10 cellular contexts compared by ENCODE assay signal in genomic region chr7:132145466-132145865, GRCh38.
DNase-seq lines count a peak whose midpoint lies in the region; ATAC-seq and TF ChIP-seq lines count a peak whose summit lies in the region.
"Had no signal": no experiment of that assay in that cellular context is flagged by ENCODE, and none has a peak within 500 bp of the region (broad histone marks: within the 10 kb centered on the region; RNA-seq: fewer than 3 reads in every experiment).

No MANE protein-coding gene starts in this region.

- H3K27me3 ChIP-seq in dorsolateral prefrontal cortex: peaks cover 0 to 9% (median 0%) of the 10 kb centered on the region in 45 donors

- H3K36me3 Mint-ChIP-seq in activated T-cell treated with anti-CD3 and anti-CD28 coated beads, Interleukin-2, amount 50 U/mL, for 4 hours (ENCODE audit: insufficient read depth): no peaks in the 10 kb centered on the region

- no peak for ATAC-seq in HG03097 (IDR thresholded peaks at IDR 0.05; ENCODE audit: low FRiP score, unreplicated experiment)
- ATAC-seq in GM19035 (IDR thresholded peaks at IDR 0.05; ENCODE audit: unreplicated experiment): no peak
- no peak for ATAC-seq in activated T-cell treated with anti-CD3 and anti-CD28 coated beads, Interleukin-2, amount 50 U/mL, for 4 hours

- peak overlapping the region in 7 of 59 donors; percentile 36 to 78 (median 51) for H3K27ac ChIP-seq in dorsolateral prefrontal cortex

- peaks cover 6% of the 10 kb centered on the region for H3K27me3 Mint-ChIP-seq in activated T-cell treated with anti-CD3 and anti-CD28 coated beads, Interleukin-2, amount 50 U/mL, for 4 hours (ENCODE audit: low read depth)

- no peak overlapping the region for H3K4me3 ChIP-seq in AG10803 (ENCODE audit: low read length)
- H3K4me3 ChIP-seq in dorsolateral prefrontal cortex: no peak overlapping the region

- intact Hi-C loops in dorsolateral prefrontal cortex (cut with DNase I): loop anchor here (5.0 to 10.0 kb wide), 3 partner anchors 81 to 201 kb away; no protein-coding TSS in a partner anchor

- H3K4me1 Mint-ChIP-seq in activated T-cell treated with anti-CD3 and anti-CD28 coated beads, Interleukin-2, amount 50 U/mL, for 4 hours (ENCODE audit: low read depth): no peaks in the 10 kb centered on the region
- H3K4me1 Mint-ChIP-seq: CD8-positive, alpha-beta memory T cell; immature natural killer cell had no signal

- no peak overlapping the region for H3K4me3 Mint-ChIP-seq in activated T-cell treated with anti-CD3 and anti-CD28 coated beads, Interleukin-2, amount 50 U/mL, for 4 hours
- H3K4me3 Mint-ChIP-seq: CD8-positive, alpha-beta memory T cell; immature natural killer cell had no signal

- TF ChIP-seq CTCF in AG10803 (conservative IDR thresholded peaks at IDR 0.05; ENCODE audit: low read length): peak; percentile 49
- peak in 17 of 56 donors; percentile 7 to 31 (median 22) for TF ChIP-seq CTCF in dorsolateral prefrontal cortex (IDR thresholded peaks at IDR 0.05 in 54 of 56, conservative IDR thresholded peaks at IDR 0.05 in 2 of 56; ENCODE audit: low read depth in 1 of 56, partially characterized antibody in 56 of 56)

- DNase-seq in AG10803 (ENCODE audit: low read depth): peak; percentile 89
- peak; percentile 15 for DNase-seq in NCI-H69 (lab: John Stamatoyannopoulos, UW)
- DNase-seq in dorsolateral prefrontal cortex: peak in 8 of 10 donors; percentile 49 to 79 (median 63)
- peak; percentile 74 for DNase-seq in medulla oblongata (ENCODE audit: extremely low spot score)
- DNase-seq in HT-29 (ENCODE audit: low spot score): no peak
- DNase-seq in activated T-cell treated with anti-CD3 and anti-CD28 coated beads, Interleukin-2, amount 50 U/mL, for 4 hours: no peak
- DNase-seq: CD8-positive, alpha-beta memory T cell; immature natural killer cell had no signal

- no peaks in the 10 kb centered on the region for H3K9me3 Mint-ChIP-seq in activated T-cell treated with anti-CD3 and anti-CD28 coated beads, Interleukin-2, amount 50 U/mL, for 4 hours
- H3K9me3 Mint-ChIP-seq: immature natural killer cell had no signal

Comparison
In these comparisons a context has a peak if more than half of its experiments do, and no peak if none do; other contexts are left out.
1. DNase-seq: peak in AG10803 (single experiment), NCI-H69 (single experiment), dorsolateral prefrontal cortex (8 of 10) and medulla oblongata (single experiment); none in HT-29 (single experiment) and activated T-cell treated with anti-CD3 and anti-CD28 coated beads, Interleukin-2, amount 50 U/mL, for 4 hours (single experiment).